16 cellular contexts compared by ENCODE assay signal in the genomic region with DNA sequence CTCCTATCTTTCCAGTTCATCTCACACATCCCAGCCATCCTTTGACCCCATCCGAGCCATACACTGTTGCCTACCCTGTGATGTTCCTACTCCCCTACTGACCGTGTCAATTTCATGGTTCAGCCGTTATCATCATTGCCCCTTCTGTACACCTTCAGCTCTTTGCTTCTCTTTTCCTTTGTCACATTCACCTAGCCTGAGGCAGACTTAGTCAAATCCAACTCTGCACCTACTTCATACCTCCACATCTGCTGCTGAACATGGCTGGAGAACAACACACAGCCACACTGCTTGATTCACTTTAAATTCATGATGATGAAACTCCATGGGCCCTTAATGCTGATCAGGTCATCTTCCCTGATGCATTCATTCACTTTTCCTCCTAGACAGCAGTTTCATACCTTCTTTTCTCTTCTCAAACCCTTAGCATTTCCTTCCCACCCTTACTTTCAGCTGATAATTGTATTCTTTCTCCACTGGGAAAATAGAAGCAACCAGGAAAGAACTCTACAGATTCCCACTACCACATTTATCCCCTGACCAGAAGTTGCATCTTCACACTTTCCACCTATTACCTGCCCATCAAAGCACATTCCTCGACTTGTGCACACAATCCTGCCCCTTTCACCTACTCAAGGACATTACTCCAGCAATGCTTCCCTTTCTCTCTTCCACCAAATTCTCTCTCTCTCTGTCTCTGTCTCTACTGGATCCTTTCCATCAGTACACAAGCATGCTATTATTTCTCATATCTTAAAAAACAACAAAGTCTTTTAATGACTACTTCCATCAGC. TPM values are rescaled to one million over a fixed set of nuclear protein-coding genes. Genes with fewer than 3 reads are reported as not detected.
DNase-seq lines count a peak whose midpoint lies in the region; ATAC-seq, FAIRE-seq and TF ChIP-seq lines count a peak whose summit lies in the region.
"Had no signal": no experiment of that assay in that cellular context is flagged by ENCODE, and none has a peak within 500 bp of the region (broad histone marks: within the 10 kb centered on the region; RNA-seq: fewer than 3 reads in every experiment).

No MANE protein-coding gene starts in this region.

- no peak overlapping the region for H3K27ac Mint-ChIP-seq in CD4-positive, CD25-positive, alpha-beta regulatory T cell
- H3K27ac Mint-ChIP-seq: CD14-positive monocyte, H9 had no signal

- peaks cover 7% of the 10 kb centered on the region for H3K27me3 Mint-ChIP-seq in CD4-positive, CD25-positive, alpha-beta regulatory T cell

- peaks cover 3% of the 10 kb centered on the region for H3K36me3 Mint-ChIP-seq in CD4-positive, CD25-positive, alpha-beta regulatory T cell

- BruUV-seq in GM12878 (replicated peaks; lab: Mats Ljungman, UMichigan): no TSS peak

- TF ChIP-seq POLR2A in GM12891 (IDR thresholded peaks at IDR 0.05; ENCODE audit: low read depth, low read length) (no peak), GM12878 (IDR thresholded peaks at IDR 0.05; ENCODE audit: low read depth, low read length) (no peak)

- H3K9ac ChIP-seq in GM12878 (ENCODE audit: control insufficient read depth, insufficient read depth, low read length): no peak overlapping the region

- POLR2A ChIA-PET in GM12878 (lab: Charles Lee): interaction anchor here (1.4 to 2.4 kb wide), 4 partner anchors 9 to 65 kb away, joined by 3 to 28 read pairs (median 20); no protein-coding TSS in a partner anchor

- H3K27me3 ChIP-seq in CD4-positive, CD25-positive, alpha-beta regulatory T cell (ENCODE audit: control insufficient read depth, insufficient read depth, low read length): no peaks in the 10 kb centered on the region
- H3K27me3 ChIP-seq in GM12878 (replicated peaks in 1 of 2; ENCODE audit: control insufficient read depth in 2 of 2, insufficient read depth in 2 of 2, low read length in 1 of 2) (no peaks in the 10 kb centered on the region), neutrophil (no peaks in the 10 kb centered on the region)

- no peak overlapping the region for H3K4me3 Mint-ChIP-seq in CD4-positive, CD25-positive, alpha-beta regulatory T cell
- H3K4me3 Mint-ChIP-seq: CD14-positive monocyte, H9 had no signal

- no peaks in the 10 kb centered on the region; the same call in 1 of the 2 replicates for H3K79me2 ChIP-seq in GM12878 (ENCODE audit: control insufficient read depth, insufficient read depth, low read length)

- peak; percentile 56 for FAIRE-seq in GM12891 (lab: Jason Lieb, UNC)
- no peak for FAIRE-seq in GM12878 (lab: Jason Lieb, UNC)
- FAIRE-seq: A549 had no signal

- no peak for TF ChIP-seq CTCF in GM12878 (IDR thresholded peaks at IDR 0.05 in 2 of 3, conservative IDR thresholded peaks at IDR 0.05 in 1 of 3; ENCODE audit: control insufficient read depth in 2 of 3, extremely low read depth in 1 of 3, insufficient read depth in 1 of 3, low read depth in 3 of 3, low read length in 3 of 3)
- no peak for TF ChIP-seq CTCF in neutrophil (IDR thresholded peaks at IDR 0.05)

- RAD21 ChIA-PET in GM12878 (lab: Charles Lee; ENCODE audit: unreplicated experiment): interaction anchor here (1.5 to 6.5 kb wide), 5 partner anchors 17 to 89 kb away, joined by 4 to 39 read pairs (median 11); no protein-coding TSS in a partner anchor

- no peak for TF ChIP-seq EP300 in GM12878 (IDR thresholded peaks at IDR 0.05; ENCODE audit: borderline replicate concordance in 1 of 2, control insufficient read depth in 1 of 2, low read depth in 2 of 2, low read length in 2 of 2)

- in situ Hi-C loops in GM12878 (cut with MboI): no loop called here

- SMC1A ChIA-PET in GM12878 (lab: Charles Lee; ENCODE audit: uncharacterized antibody, unreplicated experiment): interaction anchor here (1.0 to 7.2 kb wide), 8 partner anchors 10 to 88 kb away, joined by 3 to 87 read pairs (median 24); no protein-coding TSS in a partner anchor

- peak overlapping the region; percentile 98 for H3K4me2 ChIP-seq in GM12878 (ENCODE audit: control insufficient read depth, insufficient read depth)
- H3K4me2 ChIP-seq: A549, PC-9 had no signal

- no peak for DNase-seq in CD4-positive, CD25-positive, alpha-beta regulatory T cell
- no peak for DNase-seq in GM12891 (ENCODE audit: insufficient read length, low spot score)
- DNase-seq in GM12878 (ENCODE audit: low read depth, low spot score): no peak
- no peak for DNase-seq in activated effector memory CD4-positive, alpha-beta T cell treated with Interleukin-2 at 50 U/mL for 16 hours
- no peak for DNase-seq in stimulated activated CD4-positive, alpha-beta T cell treated with anti-CD3 and anti-CD28 coated beads, Interleukin-15, amount 100 ng/mL, for 24 hours
- DNase-seq: H9, MV-4-11, NCI-H1417, NCI-H1930, NCI-H2171, NCI-H774, PC-9 had no signal

- H3K36me3 ChIP-seq in CD4-positive, CD25-positive, alpha-beta regulatory T cell (ENCODE audit: control insufficient read depth, insufficient read depth, low read length): no peaks in the 10 kb centered on the region
- H3K36me3 ChIP-seq in GM12878 (ENCODE audit: control insufficient read depth in 2 of 2, insufficient read depth in 2 of 2, low read length in 1 of 2) (no peaks in the 10 kb centered on the region), neutrophil (no peaks in the 10 kb centered on the region)

- H4K20me1 ChIP-seq in GM12878 (ENCODE audit: control insufficient read depth, insufficient read depth): no peaks in the 10 kb centered on the region

- H3K27ac ChIP-seq in CD4-positive, CD25-positive, alpha-beta regulatory T cell (ENCODE audit: insufficient read depth, low read length, poor library complexity, severe bottlenecking): peak overlapping the region; percentile 99
- H3K27ac ChIP-seq in GM12878 (ENCODE audit: control insufficient read depth, insufficient read depth) (no peak overlapping the region), neutrophil (peak overlapping the region; percentile 97)
- H3K27ac ChIP-seq: A549, PC-9 had no signal

- H3K9me3 ChIP-seq in CD4-positive, CD25-positive, alpha-beta regulatory T cell (ENCODE audit: control insufficient read depth in 2 of 2, low read length in 2 of 2): no peaks in the 10 kb centered on the region
- H3K9me3 ChIP-seq in GM12878 (replicated peaks; ENCODE audit: control insufficient read depth, insufficient read depth, low read length): no peaks in the 10 kb centered on the region
- no peaks in the 10 kb centered on the region for H3K9me3 ChIP-seq in neutrophil
- H3K9me3 ChIP-seq: A549 had no signal

- H3K9me3 Mint-ChIP-seq in CD4-positive, CD25-positive, alpha-beta regulatory T cell: peaks cover 0 to 2% (median 0%) of the 10 kb centered on the region in 7 donors
- H3K9me3 Mint-ChIP-seq: CD14-positive monocyte, H9 had no signal

- CTCF ChIA-PET in GM12878 (lab: Yijun Ruan, JAX): interaction anchor here (1.0 to 3.6 kb wide), 3 partner anchors 11 to 94 kb away, joined by 3 to 22 read pairs (median 18); no protein-coding TSS in a partner anchor

- H3K4me3 ChIP-seq in CD4-positive, CD25-positive, alpha-beta regulatory T cell (ENCODE audit: low read depth, low read length): peak overlapping the region; percentile 62
- H3K4me3 ChIP-seq in GM12878: no peak overlapping the region
- H3K4me3 ChIP-seq in neutrophil (ENCODE audit: low read depth in 1 of 2, low read length in 1 of 2): peak overlapping the region; percentile 62 to 63
- H3K4me3 ChIP-seq: A549, PC-9 had no signal

- TF ChIP-seq RAD21 in GM12878 (IDR thresholded peaks at IDR 0.05; ENCODE audit: insufficient read depth, low read depth, low read length): no peak

- 72% methylated on average over 4 of the region's 4 CpGs for WGBS in GM12878 (ENCODE audit: insufficient coverage, insufficient replicate concordance, low lambda C conversion rate, missing lambda C conversion rate)

- peaks cover 85% of the 10 kb centered on the region for H3K4me1 ChIP-seq in CD4-positive, CD25-positive, alpha-beta regulatory T cell (ENCODE audit: control insufficient read depth, insufficient read depth, low read length, poor library complexity, severe bottlenecking)
- peaks cover 55% of the 10 kb centered on the region for H3K4me1 ChIP-seq in GM12878 (ENCODE audit: control insufficient read depth, insufficient read depth, low read length)
- H3K4me1 ChIP-seq in neutrophil (ENCODE audit: control insufficient read depth in 1 of 2, insufficient read depth in 1 of 2, low read depth in 1 of 2, low read length in 1 of 2): peaks cover 89% of the 10 kb centered on the region in 2 experiments

- H2AFZ ChIP-seq in GM12878 (ENCODE audit: control insufficient read depth, low read depth, low read length): no peak overlapping the region
- H2AFZ ChIP-seq: PC-9 had no signal

- intact Hi-C loops in GM12878 (cut with micrococcal nuclease; ENCODE audit: unreplicated experiment): no loop called here

- H3K4me1 Mint-ChIP-seq in CD4-positive, CD25-positive, alpha-beta regulatory T cell: peaks cover 7 to 33% (median 11%) of the 10 kb centered on the region in 4 donors

- no peak for ATAC-seq in CD4-positive, CD25-positive, alpha-beta regulatory T cell (ENCODE audit: low read depth in 2 of 2)
- ATAC-seq in GM12878: no peak
- no peak for ATAC-seq in HG03520 (IDR thresholded peaks at IDR 0.05; ENCODE audit: unreplicated experiment)
- ATAC-seq: A549 had no signal

TF ChIP-seq in GM12891, 5 proteins besides CTCF, POLR2A, EP300 and RAD21 (continues in another document):
- TF ChIP-seq SPI1 (IDR thresholded peaks at IDR 0.05; ENCODE audit: low read depth, low read length) (no peak), TAF1 (IDR thresholded peaks at IDR 0.05; ENCODE audit: low read depth, low read length) (no peak)

TF ChIP-seq in GM12878, 131 proteins besides CTCF, POLR2A, EP300 and RAD21 (continues in another document):
- peak; percentile 61; the same call in 1 of the 2 replicates for TF ChIP-seq HDGF (IDR thresholded peaks at IDR 0.05)
- TF ChIP-seq NBN (IDR thresholded peaks at IDR 0.05): no peak

RNA-seq across cellular contexts. Expression of a gene that starts 59.6 kb away (rescaled TPM):
- not detected for total RNA-seq in CD4-positive, CD25-positive, alpha-beta regulatory T cell
- polyA plus RNA-seq in CD4-positive, CD25-positive, alpha-beta regulatory T cell: not detected
- 1.3 TPM for polyA plus RNA-seq in GM12891 (2012; ENCODE audit: low read depth, missing spikeins)
- not detected in 2 replicates for total RNA-seq in GM12878 (2013; cell fraction: nucleolus; rRNA removed)
- total RNA-seq in GM12878 (2014; rRNA removed): 4.9 and 5.9 TPM in 2 replicates
- 4.2 and 5.2 TPM in 2 replicates for total RNA-seq in GM12878 (2014; rRNA removed; fragmentation: Illumina TruSeq; extraction: Trizol)
- total RNA-seq in GM12878 (2021): 4.3 TPM in 2 replicates
- polyA plus RNA-seq in GM12878 (2011; ENCODE audit: low read depth): 1.6 TPM
- polyA plus RNA-seq in GM12878 (2011; rRNA removed): 0.24 TPM in 1 of 2 replicates, not detected in the other
- polyA plus RNA-seq in GM12878 (2011; cell fraction: cytosol; rRNA removed): 0.17 TPM in 1 of 2 replicates, not detected in the other
- polyA plus RNA-seq in GM12878 (2011; cell fraction: nucleus; rRNA removed): 0.46 and 0.51 TPM in 2 replicates
- 1.8 and 3.6 TPM in 2 replicates for polyA plus RNA-seq in GM12878 (2012)
- polyA plus RNA-seq in GM12878 (2014; fragmentation: Illumina TruSeq; extraction: Trizol): 4.0 and 5.6 TPM in 2 replicates
- polyA plus RNA-seq in GM12878 (2014; fragmentation: Nextera tagmentation; extraction: Ambion mirVana): under 1 TPM; 0.13 to 0.16 TPM
- 7.1 and 10.2 TPM in 2 replicates for polyA plus RNA-seq in GM12878 (2014; rRNA removed)
- polyA plus RNA-seq in GM12878 (2016; fragmentation: Nextera tagmentation; extraction: Ambion mirVana): under 1 TPM; 0.15 to 0.25 TPM
- polyA minus RNA-seq in GM12878 (2011; rRNA and poly(A)+ RNA removed): not detected in 2 replicates
- not detected in 2 replicates for polyA minus RNA-seq in GM12878 (2011; cell fraction: cytosol; rRNA and poly(A)+ RNA removed)
- 0.77 TPM in 1 of 2 replicates, not detected in the other for polyA minus RNA-seq in GM12878 (2011; cell fraction: nucleus; rRNA and poly(A)+ RNA removed)
- polyA plus RNA-seq: CD14-positive monocyte had no signal
